Comparison of ENCODE assay signal across 8 cellular contexts in genomic region chr1:211259596-211260126, GRCh38. TPM values are rescaled to one million over a fixed set of nuclear protein-coding genes. Genes with fewer than 3 reads are reported as not detected.
DNase-seq lines count a peak whose midpoint lies in the region; ATAC-seq lines count a peak whose summit lies in the region.

No MANE protein-coding gene starts in this region.

- peaks cover 15% of the 10 kb centered on the region for H3K36me3 ChIP-seq in SK-N-MC (ENCODE audit: insufficient read depth, low read length)

- H3K4me3 ChIP-seq in SK-N-MC, result peak overlapping the region; percentile 98

- peak overlapping the region; percentile 97 for H3K27ac ChIP-seq in SK-N-MC

- peak; percentile 54 for DNase-seq in stimulated activated CD4-positive, alpha-beta T cell treated with anti-CD3 and anti-CD28 coated beads, Interleukin-12 subunit alpha, Interleukin-12 subunit beta, amount 100 ng/mL, for 4 hours
- no peak for DNase-seq in stimulated activated CD4-positive, alpha-beta T cell treated with anti-CD3 and anti-CD28 coated beads, Interleukin-1b, Interleukin-23, amount 100 ng/mL, for 48 hours
- no peak for DNase-seq in SK-N-MC (ENCODE audit: low read depth, low spot score)
- DNase-seq in cerebellar cortex (ENCODE audit: low spot score), result peak; percentile 48
- peak; percentile 72 to 75 for DNase-seq in left colon
- peak in 2 of 3 donors; percentile 32 to 38 for DNase-seq in stimulated activated CD4-positive, alpha-beta T cell treated with anti-CD3 and anti-CD28 coated beads, TNF-alpha, amount 100 ng/mL, for 48 hours (ENCODE audit: low read depth in 3 of 3)
- DNase-seq in SK-N-DZ (ENCODE audit: low spot score), result no peak

- peak overlapping the region; percentile 94 for H3K9ac ChIP-seq in SK-N-MC (ENCODE audit: insufficient read length)

- ATAC-seq in HG03469 (IDR thresholded peaks at IDR 0.05; ENCODE audit: unreplicated experiment), result peak; percentile 6
- ATAC-seq in left colon, result peak; percentile 19

- no peaks in the 10 kb centered on the region for H3K9me3 ChIP-seq in SK-N-MC (ENCODE audit: low read depth, low read length)

- intact Hi-C loops in left colon (cut with DNase I, micrococcal nuclease), result no loop called here

RNA-seq across cellular contexts. Expression of gene RCOR3, which starts 0.5 kb away (rescaled TPM):
- total RNA-seq in left colon, result 10 to 100 TPM; 40.6 to 45.6 TPM
- 18.9 and 20.0 TPM in 2 replicates for polyA plus RNA-seq in SK-N-DZ (2014; cell fraction: cytosol; rRNA removed)
- polyA plus RNA-seq in SK-N-DZ (2014; cell fraction: nucleus; rRNA removed), result 71.1 and 82.5 TPM in 2 replicates

Comparison
In these comparisons a context has a peak if more than half of its experiments do, and no peak if none do; other contexts are left out.
1. DNase-seq: peak in stimulated activated CD4-positive, alpha-beta T cell treated with anti-CD3 and anti-CD28 coated beads, Interleukin-12 subunit alpha, Interleukin-12 subunit beta, amount 100 ng/mL, for 4 hours (single experiment), cerebellar cortex (single experiment), left colon (2 of 2) and stimulated activated CD4-positive, alpha-beta T cell treated with anti-CD3 and anti-CD28 coated beads, TNF-alpha, amount 100 ng/mL, for 48 hours (2 of 3); none in stimulated activated CD4-positive, alpha-beta T cell treated with anti-CD3 and anti-CD28 coated beads, Interleukin-1b, Interleukin-23, amount 100 ng/mL, for 48 hours (single experiment), SK-N-MC (single experiment) and SK-N-DZ (single experiment).